In the genomic region with DNA sequence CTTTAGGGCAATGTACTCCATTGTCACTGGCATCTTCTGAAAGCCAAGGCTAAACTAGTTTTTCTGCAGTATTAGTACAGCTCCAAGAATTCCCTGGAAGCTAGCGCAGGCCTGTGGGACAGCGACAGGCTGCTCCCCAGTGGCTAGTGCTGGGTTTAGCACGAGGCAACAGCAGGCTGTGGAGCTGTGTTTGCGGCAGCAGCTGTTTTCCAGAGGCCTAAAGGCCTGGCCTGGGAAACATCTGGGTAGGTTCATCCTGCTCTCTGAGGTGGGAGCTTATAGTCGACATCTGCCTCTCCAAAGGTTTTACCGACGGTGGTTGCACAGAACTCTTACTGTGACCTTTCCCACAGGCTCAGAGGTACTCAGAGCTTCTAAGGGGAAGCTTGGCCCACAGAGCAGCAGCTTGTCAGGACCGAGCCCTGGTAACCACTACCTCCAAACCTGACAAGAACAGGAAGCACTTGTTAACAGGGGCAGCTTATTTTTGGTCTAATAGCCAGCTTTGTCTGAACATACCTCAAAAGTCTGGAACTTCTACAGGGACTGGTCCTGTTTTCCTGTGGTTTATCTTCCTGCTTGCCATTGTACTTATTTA, we compare ENCODE assay signal across 9 cellular contexts. TPM values are rescaled to one million over a fixed set of nuclear protein-coding genes. Genes with fewer than 3 reads are reported as not detected.
DNase-seq lines count a peak whose midpoint lies in the region; ATAC-seq, FAIRE-seq and TF ChIP-seq lines count a peak whose summit lies in the region.
"Had no signal": no experiment of that assay in that cellular context is flagged by ENCODE, and none has a peak within 500 bp of the region (broad histone marks: within the 10 kb centered on the region; RNA-seq: fewer than 3 reads in every experiment).

No MANE protein-coding gene starts in this region.

- no peak overlapping the region for H3K27ac Mint-ChIP-seq in activated T-helper 17 cell treated with anti-CD3 and anti-CD28 coated beads, Interleukin-2, amount 50 U/mL, for 72 hours

- no peak for TF ChIP-seq CTCF in gastroesophageal sphincter (IDR thresholded peaks at IDR 0.05)
- peak; percentile 7 for TF ChIP-seq CTCF in psoas muscle (IDR thresholded peaks at IDR 0.05)
- no peak for TF ChIP-seq CTCF in sigmoid colon (IDR thresholded peaks at IDR 0.05)

- H3K4me1 ChIP-seq in SJCRH30 (no peaks in the 10 kb centered on the region), gastroesophageal sphincter (no peaks in the 10 kb centered on the region), psoas muscle (no peaks in the 10 kb centered on the region), sigmoid colon (no peaks in the 10 kb centered on the region)

- H3K9me3 ChIP-seq in SJCRH30 (replicated peaks) (no peaks in the 10 kb centered on the region), gastroesophageal sphincter (no peaks in the 10 kb centered on the region), psoas muscle (no peaks in the 10 kb centered on the region), sigmoid colon (no peaks in the 10 kb centered on the region)

- FAIRE-seq in GM19239 (lab: Jason Lieb, UNC): no peak

- no peaks in the 10 kb centered on the region for H3K27me3 ChIP-seq in SJCRH30
- H3K27me3 ChIP-seq in gastroesophageal sphincter: no peaks in the 10 kb centered on the region
- H3K27me3 ChIP-seq in psoas muscle (ENCODE audit: insufficient read depth in 3 of 3, low read length in 2 of 3): no peaks in the 10 kb centered on the region
- no peaks in the 10 kb centered on the region for H3K27me3 ChIP-seq in sigmoid colon

- ATAC-seq in gastroesophageal sphincter (peak; percentile 41), psoas muscle (peak in 2 of 4 donors; percentile 38 to 53)
- no peak for ATAC-seq in activated T-helper 17 cell treated with anti-CD3 and anti-CD28 coated beads, Interleukin-2, amount 50 U/mL, for 72 hours (replicated peaks)

- peak; percentile 32 to 41 for DNase-seq in NCI-H2081 (lab: John Stamatoyannopoulos, UW)
- DNase-seq in NCI-H2081 treated with DMSO at 0.1 percent for 48 hours (lab: John Stamatoyannopoulos, UW): no peak
- peak; percentile 64 to 74 for DNase-seq in SJCRH30
- DNase-seq in psoas muscle: no peak
- no peak for DNase-seq in GM19239 (ENCODE audit: insufficient read length, low spot score)
- DNase-seq in sigmoid colon: no peak

- H3K4me3 Mint-ChIP-seq in activated T-helper 17 cell treated with anti-CD3 and anti-CD28 coated beads, Interleukin-2, amount 50 U/mL, for 72 hours: no peak overlapping the region

- no peaks in the 10 kb centered on the region for H3K27me3 Mint-ChIP-seq in activated T-helper 17 cell treated with anti-CD3 and anti-CD28 coated beads, Interleukin-2, amount 50 U/mL, for 72 hours

- peaks cover 14% of the 10 kb centered on the region for H3K36me3 ChIP-seq in SJCRH30
- H3K36me3 ChIP-seq in gastroesophageal sphincter: peaks cover 0 to 96% of the 10 kb centered on the region in 2 donors
- peaks cover 8 to 74% of the 10 kb centered on the region in 2 donors for H3K36me3 ChIP-seq in psoas muscle (ENCODE audit: insufficient read depth in 1 of 2, low read depth in 1 of 2)
- H3K36me3 ChIP-seq in sigmoid colon: peaks cover 0 to 44% (median 16%) of the 10 kb centered on the region in 4 donors

- WGBS in gastroesophageal sphincter (ENCODE audit: low coverage in 1 of 2), 2 donors: 64% methylated on average over 3 of the region's 8 CpGs; no CpG with 5 or more reads in 1 of the 2 donors
- WGBS in psoas muscle, 3 donors: 40 to 48% (median 41%) methylated on average over 8 of the region's 8 CpGs
- WGBS in sigmoid colon, 2 donors: 47 to 80% methylated on average over 8 of the region's 8 CpGs

- no peak for TF ChIP-seq POLR2A in gastroesophageal sphincter (IDR thresholded peaks at IDR 0.05)
- no peak for TF ChIP-seq POLR2A in sigmoid colon (IDR thresholded peaks at IDR 0.05)

- intact Hi-C loops in psoas muscle (cut with DNase I) (no loop called here), sigmoid colon (cut with DNase I) (no loop called here)

- H3K9me3 Mint-ChIP-seq in activated T-helper 17 cell treated with anti-CD3 and anti-CD28 coated beads, Interleukin-2, amount 50 U/mL, for 72 hours: no peaks in the 10 kb centered on the region

- H3K27ac ChIP-seq in SJCRH30: no peak overlapping the region
- H3K27ac ChIP-seq in gastroesophageal sphincter: peak overlapping the region in 1 of 4 donors; percentile 19
- H3K27ac ChIP-seq in psoas muscle: no peak overlapping the region
- no peak overlapping the region for H3K27ac ChIP-seq in sigmoid colon
- H3K27ac ChIP-seq: C4-2B had no signal

- H3K36me3 Mint-ChIP-seq in activated T-helper 17 cell treated with anti-CD3 and anti-CD28 coated beads, Interleukin-2, amount 50 U/mL, for 72 hours (ENCODE audit: low read depth): peaks cover 36% of the 10 kb centered on the region

- no peak for TF ChIP-seq EP300 in gastroesophageal sphincter (IDR thresholded peaks at IDR 0.05)
- TF ChIP-seq EP300 in sigmoid colon (IDR thresholded peaks at IDR 0.05): no peak

- H3K4me3 ChIP-seq in SJCRH30 (no peak overlapping the region), gastroesophageal sphincter (no peak overlapping the region), psoas muscle (no peak overlapping the region), sigmoid colon (no peak overlapping the region)

- no peaks in the 10 kb centered on the region for H3K4me1 Mint-ChIP-seq in activated T-helper 17 cell treated with anti-CD3 and anti-CD28 coated beads, Interleukin-2, amount 50 U/mL, for 72 hours

RNA-seq across cellular contexts. Expression of a gene that starts 17.2 kb away (rescaled TPM):
- total RNA-seq in SJCRH30 (2014; rRNA removed; shearing (Covaris generic)): 18.6 and 20.9 TPM in 2 replicates
- total RNA-seq in gastroesophageal sphincter: 10 to 100 TPM; 13.6 to 30.0 (median 26.0) TPM
- total RNA-seq in psoas muscle: 10 to 100 TPM; 30.3 to 47.8 (median 33.7) TPM
- polyA plus RNA-seq in psoas muscle: 10 to 100 TPM; 21.9 to 32.9 (median 27.9) TPM
- total RNA-seq in activated T-helper 17 cell treated with anti-CD3 and anti-CD28 coated beads, Interleukin-2, amount 50 U/mL, for 72 hours: 10 to 100 TPM; 26.6 to 39.8 TPM
- 10 to 100 TPM; 15.6 to 20.8 (median 18.2) TPM for total RNA-seq in sigmoid colon
- 10 to 100 TPM; 14.4 to 26.2 (median 19.2) TPM for polyA plus RNA-seq in sigmoid colon

RNA-seq across cellular contexts. Expression of a gene that starts 55.4 kb away (rescaled TPM):
- 37.3 and 38.9 TPM in 2 replicates for total RNA-seq in SJCRH30 (2014; rRNA removed; shearing (Covaris generic))
- under 1 TPM; 0.12 to 0.72 (median 0.57) TPM for total RNA-seq in gastroesophageal sphincter
- under 1 TPM; 0.10 to 0.25 (median 0.19) TPM for total RNA-seq in psoas muscle
- 1 to 10 TPM in 1 of 3 donors, under 1 TPM in 2; 0.17 to 6.0 (median 0.39) TPM for polyA plus RNA-seq in psoas muscle
- total RNA-seq in activated T-helper 17 cell treated with anti-CD3 and anti-CD28 coated beads, Interleukin-2, amount 50 U/mL, for 72 hours: 10 to 100 TPM; 38.6 to 45.3 TPM
- total RNA-seq in sigmoid colon: under 1 TPM in 2 of 4 donors, not detected in 2; 0.36 to 0.95 TPM
- polyA plus RNA-seq in sigmoid colon: 1 to 10 TPM; 1.2 to 6.1 (median 1.8) TPM

RNA-seq across cellular contexts. Expression of a gene that starts 55.6 kb away (rescaled TPM):
- 65.5 and 66.2 TPM in 2 replicates for total RNA-seq in SJCRH30 (2014; rRNA removed; shearing (Covaris generic))
- total RNA-seq in gastroesophageal sphincter (10 to 100 TPM; 15.2 to 20.3 (median 19.5) TPM), psoas muscle (10 to 100 TPM; 11.6 to 25.6 (median 17.6) TPM), sigmoid colon (10 to 100 TPM; 12.4 to 20.0 (median 17.5) TPM)
- polyA plus RNA-seq in psoas muscle (10 to 100 TPM in 2 of 3 donors, 1 to 10 TPM in 1; 7.1 to 25.1 (median 16.2) TPM), sigmoid colon (10 to 100 TPM; 17.8 to 29.8 (median 22.2) TPM)
- 10 to 100 TPM; 63.1 to 82.5 TPM for total RNA-seq in activated T-helper 17 cell treated with anti-CD3 and anti-CD28 coated beads, Interleukin-2, amount 50 U/mL, for 72 hours

Comparison
In these comparisons a context has a peak if more than half of its experiments do, and no peak if none do; other contexts are left out.
1. DNase-seq: peak in NCI-H2081 (2 of 2) and SJCRH30 (2 of 2); none in NCI-H2081 treated with DMSO at 0.1 percent for 48 hours (single experiment), psoas muscle (0 of 2), GM19239 (single experiment) and sigmoid colon (single experiment).
2. RNA of a gene that starts 55.4 kb away (total RNA-seq): 38.6 to 45.3 TPM in activated T-helper 17 cell treated with anti-CD3 and anti-CD28 coated beads, Interleukin-2, amount 50 U/mL, for 72 hours and 37.3 to 38.9 TPM in SJCRH30; 0.12 to 0.72 TPM in gastroesophageal sphincter, 0.36 to 0.95 TPM in sigmoid colon and 0.10 to 0.25 TPM in psoas muscle; every median in the first group is over 10 times any median in the second.